1 cellular context compared by ENCODE assay signal in the genomic region with DNA sequence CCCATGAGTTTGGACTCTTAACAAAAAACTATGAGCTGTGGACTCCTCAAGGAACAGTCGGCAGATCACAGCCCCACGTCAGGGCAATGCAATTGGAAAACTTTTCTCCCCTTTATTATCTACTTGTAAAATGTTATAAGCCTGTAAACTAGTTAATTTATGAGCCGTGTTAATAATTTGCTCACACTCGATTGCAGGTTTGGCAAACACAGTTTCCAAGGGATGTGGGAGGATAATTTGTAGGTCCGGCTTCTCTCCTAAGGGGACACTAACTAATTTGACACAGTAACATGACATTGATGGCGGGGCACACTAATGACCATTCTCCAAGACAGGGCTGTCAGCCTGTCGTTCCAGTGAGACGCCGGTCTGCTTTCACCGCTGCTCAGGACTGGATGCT.
TF ChIP-seq lines count a peak whose summit lies in the region.

No MANE protein-coding gene starts in this region.

TF ChIP-seq in GM23338, 12 proteins besides CTCF, POLR2A, EP300 and RAD21:
- TF ChIP-seq, protein P1, sequence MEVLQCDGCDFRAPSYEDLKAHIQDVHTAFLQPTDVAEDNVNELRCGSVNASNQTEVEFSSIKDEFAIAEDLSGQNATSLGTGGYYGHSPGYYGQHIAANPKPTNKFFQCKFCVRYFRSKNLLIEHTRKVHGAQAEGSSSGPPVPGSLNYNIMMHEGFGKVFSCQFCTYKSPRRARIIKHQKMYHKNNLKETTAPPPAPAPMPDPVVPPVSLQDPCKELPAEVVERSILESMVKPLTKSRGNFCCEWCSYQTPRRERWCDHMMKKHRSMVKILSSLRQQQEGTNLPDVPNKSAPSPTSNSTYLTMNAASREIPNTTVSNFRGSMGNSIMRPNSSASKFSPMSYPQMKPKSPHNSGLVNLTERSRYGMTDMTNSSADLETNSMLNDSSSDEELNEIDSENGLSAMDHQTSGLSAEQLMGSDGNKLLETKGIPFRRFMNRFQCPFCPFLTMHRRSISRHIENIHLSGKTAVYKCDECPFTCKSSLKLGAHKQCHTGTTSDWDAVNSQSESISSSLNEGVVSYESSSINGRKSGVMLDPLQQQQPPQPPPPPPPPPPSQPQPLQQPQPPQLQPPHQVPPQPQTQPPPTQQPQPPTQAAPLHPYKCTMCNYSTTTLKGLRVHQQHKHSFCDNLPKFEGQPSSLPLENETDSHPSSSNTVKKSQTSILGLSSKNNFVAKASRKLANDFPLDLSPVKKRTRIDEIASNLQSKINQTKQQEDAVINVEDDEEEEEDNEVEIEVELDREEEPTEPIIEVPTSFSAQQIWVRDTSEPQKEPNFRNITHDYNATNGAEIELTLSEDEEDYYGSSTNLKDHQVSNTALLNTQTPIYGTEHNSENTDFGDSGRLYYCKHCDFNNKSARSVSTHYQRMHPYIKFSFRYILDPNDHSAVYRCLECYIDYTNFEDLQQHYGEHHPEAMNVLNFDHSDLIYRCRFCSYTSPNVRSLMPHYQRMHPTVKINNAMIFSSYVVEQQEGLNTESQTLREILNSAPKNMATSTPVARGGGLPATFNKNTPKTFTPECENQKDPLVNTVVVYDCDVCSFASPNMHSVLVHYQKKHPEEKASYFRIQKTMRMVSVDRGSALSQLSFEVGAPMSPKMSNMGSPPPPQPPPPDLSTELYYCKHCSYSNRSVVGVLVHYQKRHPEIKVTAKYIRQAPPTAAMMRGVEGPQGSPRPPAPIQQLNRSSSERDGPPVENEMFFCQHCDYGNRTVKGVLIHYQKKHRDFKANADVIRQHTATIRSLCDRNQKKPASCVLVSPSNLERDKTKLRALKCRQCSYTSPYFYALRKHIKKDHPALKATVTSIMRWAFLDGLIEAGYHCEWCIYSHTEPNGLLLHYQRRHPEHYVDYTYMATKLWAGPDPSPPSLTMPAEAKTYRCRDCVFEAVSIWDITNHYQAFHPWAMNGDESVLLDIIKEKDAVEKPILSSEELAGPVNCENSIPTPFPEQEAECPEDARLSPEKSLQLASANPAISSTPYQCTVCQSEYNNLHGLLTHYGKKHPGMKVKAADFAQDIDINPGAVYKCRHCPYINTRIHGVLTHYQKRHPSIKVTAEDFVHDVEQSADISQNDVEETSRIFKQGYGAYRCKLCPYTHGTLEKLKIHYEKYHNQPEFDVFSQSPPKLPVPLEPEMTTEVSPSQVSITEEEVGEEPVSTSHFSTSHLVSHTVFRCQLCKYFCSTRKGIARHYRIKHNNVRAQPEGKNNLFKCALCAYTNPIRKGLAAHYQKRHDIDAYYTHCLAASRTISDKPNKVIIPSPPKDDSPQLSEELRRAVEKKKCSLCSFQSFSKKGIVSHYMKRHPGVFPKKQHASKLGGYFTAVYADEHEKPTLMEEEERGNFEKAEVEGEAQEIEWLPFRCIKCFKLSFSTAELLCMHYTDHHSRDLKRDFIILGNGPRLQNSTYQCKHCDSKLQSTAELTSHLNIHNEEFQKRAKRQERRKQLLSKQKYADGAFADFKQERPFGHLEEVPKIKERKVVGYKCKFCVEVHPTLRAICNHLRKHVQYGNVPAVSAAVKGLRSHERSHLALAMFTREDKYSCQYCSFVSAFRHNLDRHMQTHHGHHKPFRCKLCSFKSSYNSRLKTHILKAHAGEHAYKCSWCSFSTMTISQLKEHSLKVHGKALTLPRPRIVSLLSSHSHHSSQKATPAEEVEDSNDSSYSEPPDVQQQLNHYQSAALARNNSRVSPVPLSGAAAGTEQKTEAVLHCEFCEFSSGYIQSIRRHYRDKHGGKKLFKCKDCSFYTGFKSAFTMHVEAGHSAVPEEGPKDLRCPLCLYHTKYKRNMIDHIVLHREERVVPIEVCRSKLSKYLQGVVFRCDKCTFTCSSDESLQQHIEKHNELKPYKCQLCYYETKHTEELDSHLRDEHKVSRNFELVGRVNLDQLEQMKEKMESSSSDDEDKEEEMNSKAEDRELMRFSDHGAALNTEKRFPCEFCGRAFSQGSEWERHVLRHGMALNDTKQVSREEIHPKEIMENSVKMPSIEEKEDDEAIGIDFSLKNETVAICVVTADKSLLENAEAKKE (CRISPR knock-in tag; IDR thresholded peaks at IDR 0.05) = no peak
- TF ChIP-seq POLR2AphosphoS5 (IDR thresholded peaks at IDR 0.05; ENCODE audit: low read depth) (no peak), CREB1 (CRISPR knock-in tag; IDR thresholded peaks at IDR 0.05; ENCODE audit: low read depth) (no peak), ZNF114 (CRISPR knock-in tag; IDR thresholded peaks at IDR 0.05) (no peak), ZNF331 (CRISPR knock-in tag; IDR thresholded peaks at IDR 0.05; ENCODE audit: low read depth) (no peak), EZH2 (IDR thresholded peaks at IDR 0.05; ENCODE audit: low read depth, unreplicated experiment) (no peak), NANOG (IDR thresholded peaks at IDR 0.05; ENCODE audit: borderline replicate concordance) (no peak), EZH2phosphoT487 (IDR thresholded peaks at IDR 0.05; ENCODE audit: unreplicated experiment) (no peak), STAT1 (IDR thresholded peaks at IDR 0.05; ENCODE audit: unreplicated experiment) (no peak), JUNB (IDR thresholded peaks at IDR 0.05; ENCODE audit: unreplicated experiment) (no peak)
- TF ChIP-seq, protein P2, sequence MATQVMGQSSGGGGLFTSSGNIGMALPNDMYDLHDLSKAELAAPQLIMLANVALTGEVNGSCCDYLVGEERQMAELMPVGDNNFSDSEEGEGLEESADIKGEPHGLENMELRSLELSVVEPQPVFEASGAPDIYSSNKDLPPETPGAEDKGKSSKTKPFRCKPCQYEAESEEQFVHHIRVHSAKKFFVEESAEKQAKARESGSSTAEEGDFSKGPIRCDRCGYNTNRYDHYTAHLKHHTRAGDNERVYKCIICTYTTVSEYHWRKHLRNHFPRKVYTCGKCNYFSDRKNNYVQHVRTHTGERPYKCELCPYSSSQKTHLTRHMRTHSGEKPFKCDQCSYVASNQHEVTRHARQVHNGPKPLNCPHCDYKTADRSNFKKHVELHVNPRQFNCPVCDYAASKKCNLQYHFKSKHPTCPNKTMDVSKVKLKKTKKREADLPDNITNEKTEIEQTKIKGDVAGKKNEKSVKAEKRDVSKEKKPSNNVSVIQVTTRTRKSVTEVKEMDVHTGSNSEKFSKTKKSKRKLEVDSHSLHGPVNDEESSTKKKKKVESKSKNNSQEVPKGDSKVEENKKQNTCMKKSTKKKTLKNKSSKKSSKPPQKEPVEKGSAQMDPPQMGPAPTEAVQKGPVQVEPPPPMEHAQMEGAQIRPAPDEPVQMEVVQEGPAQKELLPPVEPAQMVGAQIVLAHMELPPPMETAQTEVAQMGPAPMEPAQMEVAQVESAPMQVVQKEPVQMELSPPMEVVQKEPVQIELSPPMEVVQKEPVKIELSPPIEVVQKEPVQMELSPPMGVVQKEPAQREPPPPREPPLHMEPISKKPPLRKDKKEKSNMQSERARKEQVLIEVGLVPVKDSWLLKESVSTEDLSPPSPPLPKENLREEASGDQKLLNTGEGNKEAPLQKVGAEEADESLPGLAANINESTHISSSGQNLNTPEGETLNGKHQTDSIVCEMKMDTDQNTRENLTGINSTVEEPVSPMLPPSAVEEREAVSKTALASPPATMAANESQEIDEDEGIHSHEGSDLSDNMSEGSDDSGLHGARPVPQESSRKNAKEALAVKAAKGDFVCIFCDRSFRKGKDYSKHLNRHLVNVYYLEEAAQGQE (IDR thresholded peaks at IDR 0.05; ENCODE audit: unreplicated experiment) = no peak
- TF ChIP-seq, protein P3, sequence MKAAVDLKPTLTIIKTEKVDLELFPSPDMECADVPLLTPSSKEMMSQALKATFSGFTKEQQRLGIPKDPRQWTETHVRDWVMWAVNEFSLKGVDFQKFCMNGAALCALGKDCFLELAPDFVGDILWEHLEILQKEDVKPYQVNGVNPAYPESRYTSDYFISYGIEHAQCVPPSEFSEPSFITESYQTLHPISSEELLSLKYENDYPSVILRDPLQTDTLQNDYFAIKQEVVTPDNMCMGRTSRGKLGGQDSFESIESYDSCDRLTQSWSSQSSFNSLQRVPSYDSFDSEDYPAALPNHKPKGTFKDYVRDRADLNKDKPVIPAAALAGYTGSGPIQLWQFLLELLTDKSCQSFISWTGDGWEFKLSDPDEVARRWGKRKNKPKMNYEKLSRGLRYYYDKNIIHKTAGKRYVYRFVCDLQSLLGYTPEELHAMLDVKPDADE (IDR thresholded peaks at IDR 0.05) = no peak
